12 cellular contexts compared by ENCODE assay signal in the genomic region with DNA sequence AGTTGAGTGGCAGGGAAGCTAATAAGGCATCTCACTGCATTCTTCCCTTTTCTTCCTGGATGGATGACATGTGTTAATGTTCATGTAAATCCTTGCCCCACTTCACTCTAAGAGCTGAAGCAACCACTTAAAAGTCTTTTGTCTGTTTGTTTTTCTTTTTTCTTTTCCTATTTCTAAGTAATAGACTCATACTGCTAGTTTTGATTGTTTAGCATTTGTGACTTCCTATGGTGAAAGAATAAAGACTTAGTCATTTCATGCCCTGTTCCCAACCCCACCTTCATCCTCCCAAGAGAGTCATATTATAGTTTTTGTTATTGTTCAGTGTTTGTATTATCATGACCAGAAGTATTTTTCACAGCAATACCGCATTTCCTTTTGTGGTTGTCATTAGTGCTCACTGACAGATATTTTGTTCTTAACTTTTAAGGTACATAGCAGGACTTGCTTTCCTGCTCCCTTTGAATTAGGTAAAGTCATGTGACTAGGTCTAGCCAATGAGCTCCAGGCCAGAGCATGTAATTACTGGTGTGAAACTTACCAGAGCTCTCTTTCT. TPM values are rescaled to one million over a fixed set of nuclear protein-coding genes. Genes with fewer than 3 reads are reported as not detected.
A peak's percentile ranks its signal among the peaks of the same experiment; 100 is the strongest.
DNase-seq lines count a peak whose midpoint lies in the region; ATAC-seq, FAIRE-seq and TF ChIP-seq lines count a peak whose summit lies in the region.
"Had no signal": no experiment of that assay in that cellular context is flagged by ENCODE, and none has a peak within 500 bp of the region (broad histone marks: within the 10 kb centered on the region; RNA-seq: fewer than 3 reads in every experiment).

No MANE protein-coding gene starts in this region.

- no peak for TF ChIP-seq CTCF in A549 (IDR thresholded peaks at IDR 0.05)
- no peak for TF ChIP-seq CTCF in fibroblast of mammary gland (conservative IDR thresholded peaks at IDR 0.05; ENCODE audit: control insufficient read depth, insufficient read depth, low read depth, low read length)
- no peak for TF ChIP-seq CTCF in dorsolateral prefrontal cortex (IDR thresholded peaks at IDR 0.05 in 54 of 56, conservative IDR thresholded peaks at IDR 0.05 in 2 of 56; ENCODE audit: low read depth in 1 of 56, partially characterized antibody in 56 of 56)

- peak; percentile 56 for FAIRE-seq in A549 (lab: Jason Lieb, UNC)

- H3K4me1 ChIP-seq in A549, result peaks cover 33% of the 10 kb centered on the region

- TF ChIP-seq EP300 in A549 (IDR thresholded peaks at IDR 0.05), result no peak

- DNase-seq in A549 (ENCODE audit: low read depth in 1 of 2, low spot score in 1 of 2), result peak in 1 of 2 experiments; percentile 37
- DNase-seq in EL, result peak; percentile 57
- DNase-seq in activated CD4-positive, alpha-beta T cell treated with anti-CD3 and anti-CD28 coated beads, Interleukin-2, amount 10 ng/mL, durations not matched to agents 24 days and 14 days, result peak; percentile 79
- DNase-seq in fibroblast of mammary gland (ENCODE audit: low read depth), result peak; percentile 93
- DNase-seq in dorsolateral prefrontal cortex, result no peak
- no peak for DNase-seq in COLO668 (lab: John Stamatoyannopoulos, UW; ENCODE audit: unreplicated experiment)
- no peak for DNase-seq in NCI-H510A (lab: John Stamatoyannopoulos, UW)
- DNase-seq in GM19238 (ENCODE audit: insufficient read length, low spot score), result no peak
- DNase-seq: NCI-H1092, Right ventricle myocardium superior had no signal

- WGBS in A549 (ENCODE audit: missing lambda C conversion rate), result 79% methylated on average over 1 of the region's 1 CpG

- peak overlapping the region; percentile 4 for H3K4me3 Mint-ChIP-seq in activated CD4-positive, alpha-beta T cell treated with anti-CD3 and anti-CD28 coated beads, Interleukin-2, amount 10 ng/mL, durations not matched to agents 24 days and 14 days
- H3K4me3 Mint-ChIP-seq: activated naive CD8-positive, alpha-beta T cell had no signal

- POLR2A ChIA-PET in A549 (lab: Yijun Ruan, JAX), result no interaction called here

- intact Hi-C loops in activated CD4-positive, alpha-beta T cell treated with anti-CD3 and anti-CD28 coated beads, Interleukin-2, amount 10 ng/mL, durations not matched to agents 24 days and 14 days (cut with micrococcal nuclease), result loop anchor here (2.0 kb wide), 1 partner anchor 42 kb away; no protein-coding TSS in a partner anchor
- intact Hi-C loops in dorsolateral prefrontal cortex (cut with DNase I), result no loop called here

- peaks cover 16% of the 10 kb centered on the region for H3K4me1 Mint-ChIP-seq in activated CD4-positive, alpha-beta T cell treated with anti-CD3 and anti-CD28 coated beads, Interleukin-2, amount 10 ng/mL, durations not matched to agents 24 days and 14 days

- H3K9me3 Mint-ChIP-seq in activated CD4-positive, alpha-beta T cell treated with anti-CD3 and anti-CD28 coated beads, Interleukin-2, amount 10 ng/mL, durations not matched to agents 24 days and 14 days, result peaks cover 15% of the 10 kb centered on the region

- peaks cover 43% of the 10 kb centered on the region for H3K9me3 ChIP-seq in A549

- H3K4me2 ChIP-seq in A549, result no peak overlapping the region

- H3K4me3 ChIP-seq in A549 (no peak overlapping the region), fibroblast of mammary gland (ENCODE audit: control insufficient read depth, low read depth, low read length) (no peak overlapping the region), dorsolateral prefrontal cortex (no peak overlapping the region)

- H3K27me3 Mint-ChIP-seq in activated CD4-positive, alpha-beta T cell treated with anti-CD3 and anti-CD28 coated beads, Interleukin-2, amount 10 ng/mL, durations not matched to agents 24 days and 14 days, result peaks cover 28% of the 10 kb centered on the region
- H3K27me3 Mint-ChIP-seq: activated naive CD8-positive, alpha-beta T cell had no signal

- H3K36me3 Mint-ChIP-seq in activated CD4-positive, alpha-beta T cell treated with anti-CD3 and anti-CD28 coated beads, Interleukin-2, amount 10 ng/mL, durations not matched to agents 24 days and 14 days (ENCODE audit: low read depth), result peaks cover 6% of the 10 kb centered on the region

- peak overlapping the region; percentile 42 to 70; a peak in 5 of 6 replicates for H3K27ac ChIP-seq in A549
- H3K27ac ChIP-seq in dorsolateral prefrontal cortex, result no peak overlapping the region

- TF ChIP-seq RAD21 in A549 (conservative IDR thresholded peaks at IDR 0.05 in 1 of 2, IDR thresholded peaks at IDR 0.05 in 1 of 2), result no peak

- TF ChIP-seq POLR2A in A549 (IDR thresholded peaks at IDR 0.05; ENCODE audit: low read length), result no peak

- CTCF ChIA-PET in A549 (lab: Yijun Ruan, JAX), result no interaction called here

- peak in 1 of 2 experiments; percentile 48; a peak in 1 of 6 replicates for ATAC-seq in A549

- peaks cover 0 to 40% (median 7%) of the 10 kb centered on the region in 45 donors for H3K27me3 ChIP-seq in dorsolateral prefrontal cortex

- H3K27ac Mint-ChIP-seq in activated CD4-positive, alpha-beta T cell treated with anti-CD3 and anti-CD28 coated beads, Interleukin-2, amount 10 ng/mL, durations not matched to agents 24 days and 14 days, result peak overlapping the region; percentile 11
- H3K27ac Mint-ChIP-seq: activated naive CD8-positive, alpha-beta T cell had no signal

TF ChIP-seq in A549, 52 proteins besides CTCF, POLR2A, EP300 and RAD21:
- TF ChIP-seq, protein P1, sequence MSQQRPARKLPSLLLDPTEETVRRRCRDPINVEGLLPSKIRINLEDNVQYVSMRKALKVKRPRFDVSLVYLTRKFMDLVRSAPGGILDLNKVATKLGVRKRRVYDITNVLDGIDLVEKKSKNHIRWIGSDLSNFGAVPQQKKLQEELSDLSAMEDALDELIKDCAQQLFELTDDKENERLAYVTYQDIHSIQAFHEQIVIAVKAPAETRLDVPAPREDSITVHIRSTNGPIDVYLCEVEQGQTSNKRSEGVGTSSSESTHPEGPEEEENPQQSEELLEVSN (IDR thresholded peaks at IDR 0.05; ENCODE audit: borderline replicate concordance, low read depth), result no peak
- TF ChIP-seq JUNB (IDR thresholded peaks at IDR 0.05) (peak; percentile 60), FOSB (CRISPR knock-in tag; IDR thresholded peaks at IDR 0.05) (no peak), HOXB5 (CRISPR knock-in tag; IDR thresholded peaks at IDR 0.05) (no peak)
- TF ChIP-seq, protein P2, sequence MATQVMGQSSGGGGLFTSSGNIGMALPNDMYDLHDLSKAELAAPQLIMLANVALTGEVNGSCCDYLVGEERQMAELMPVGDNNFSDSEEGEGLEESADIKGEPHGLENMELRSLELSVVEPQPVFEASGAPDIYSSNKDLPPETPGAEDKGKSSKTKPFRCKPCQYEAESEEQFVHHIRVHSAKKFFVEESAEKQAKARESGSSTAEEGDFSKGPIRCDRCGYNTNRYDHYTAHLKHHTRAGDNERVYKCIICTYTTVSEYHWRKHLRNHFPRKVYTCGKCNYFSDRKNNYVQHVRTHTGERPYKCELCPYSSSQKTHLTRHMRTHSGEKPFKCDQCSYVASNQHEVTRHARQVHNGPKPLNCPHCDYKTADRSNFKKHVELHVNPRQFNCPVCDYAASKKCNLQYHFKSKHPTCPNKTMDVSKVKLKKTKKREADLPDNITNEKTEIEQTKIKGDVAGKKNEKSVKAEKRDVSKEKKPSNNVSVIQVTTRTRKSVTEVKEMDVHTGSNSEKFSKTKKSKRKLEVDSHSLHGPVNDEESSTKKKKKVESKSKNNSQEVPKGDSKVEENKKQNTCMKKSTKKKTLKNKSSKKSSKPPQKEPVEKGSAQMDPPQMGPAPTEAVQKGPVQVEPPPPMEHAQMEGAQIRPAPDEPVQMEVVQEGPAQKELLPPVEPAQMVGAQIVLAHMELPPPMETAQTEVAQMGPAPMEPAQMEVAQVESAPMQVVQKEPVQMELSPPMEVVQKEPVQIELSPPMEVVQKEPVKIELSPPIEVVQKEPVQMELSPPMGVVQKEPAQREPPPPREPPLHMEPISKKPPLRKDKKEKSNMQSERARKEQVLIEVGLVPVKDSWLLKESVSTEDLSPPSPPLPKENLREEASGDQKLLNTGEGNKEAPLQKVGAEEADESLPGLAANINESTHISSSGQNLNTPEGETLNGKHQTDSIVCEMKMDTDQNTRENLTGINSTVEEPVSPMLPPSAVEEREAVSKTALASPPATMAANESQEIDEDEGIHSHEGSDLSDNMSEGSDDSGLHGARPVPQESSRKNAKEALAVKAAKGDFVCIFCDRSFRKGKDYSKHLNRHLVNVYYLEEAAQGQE (IDR thresholded peaks at IDR 0.05), result no peak
TF ChIP-seq in A549: peak in this region for 1.

RNA-seq across cellular contexts. Expression of a gene that starts 18.1 kb away (rescaled TPM):
- polyA plus RNA-seq in A549 (2011; rRNA removed) (not detected in 2 replicates), A549 (2017; fragmentation: RNase III; extraction: RNeasy Plus Mini Kit Qiagen cat#74134 plus additional on column Dnase treatment) (not detected in 3 replicates)
- not detected in 2 replicates for polyA plus RNA-seq in A549 (2012; cell fraction: cytosol; rRNA removed)
- not detected in 2 replicates for polyA plus RNA-seq in A549 (2012; cell fraction: nucleus; rRNA removed)
- not detected in 2 replicates for polyA minus RNA-seq in A549 (2011; rRNA and poly(A)+ RNA removed)
- not detected in 2 replicates for total RNA-seq in activated CD4-positive, alpha-beta T cell treated with anti-CD3 and anti-CD28 coated beads, Interleukin-2, amount 10 ng/mL, durations not matched to agents 24 days and 14 days
- 1 to 10 TPM in 1 of 120 experiments, not detected in 119; 1.4 TPM for total RNA-seq in dorsolateral prefrontal cortex
- total RNA-seq: omental fat pad, Right ventricle myocardium superior had no signal

Comparison
In these comparisons a context has a peak if more than half of its experiments do, and no peak if none do; other contexts are left out.
1. DNase-seq: peak in EL (single experiment), activated CD4-positive, alpha-beta T cell treated with anti-CD3 and anti-CD28 coated beads, Interleukin-2, amount 10 ng/mL, durations not matched to agents 24 days and 14 days (single experiment) and fibroblast of mammary gland (single experiment); none in dorsolateral prefrontal cortex (0 of 10), COLO668 (single experiment), NCI-H510A (single experiment) and GM19238 (single experiment).
2. H3K27ac ChIP-seq: peak in A549 (2 of 2); none in dorsolateral prefrontal cortex (0 of 59).